Comparison of ENCODE assay signal across 8 cellular contexts in genomic region chr12:26434299-26434915, GRCh38.
A peak's percentile ranks its signal among the peaks of the same experiment; 100 is the strongest.
DNase-seq lines count a peak whose midpoint lies in the region; ATAC-seq and TF ChIP-seq lines count a peak whose summit lies in the region.

No MANE protein-coding gene starts in this region.

- no peaks in the 10 kb centered on the region for H3K27me3 ChIP-seq in ascending aorta
- no peaks in the 10 kb centered on the region for H3K27me3 ChIP-seq in testis

- 81 to 89% methylated on average over 2 of the region's 2 CpGs for WGBS in testis, 2 donors

- peaks cover 0 to 9% of the 10 kb centered on the region in 2 donors for H3K36me3 ChIP-seq in ascending aorta
- H3K36me3 ChIP-seq in testis (ENCODE audit: low read depth, missing control alignments) = no peaks in the 10 kb centered on the region

- H3K9me3 ChIP-seq in ascending aorta (no peaks in the 10 kb centered on the region), testis (no peaks in the 10 kb centered on the region)

- TF ChIP-seq CTCF in ascending aorta (IDR thresholded peaks at IDR 0.05) (peak; percentile 49 to 71 (median 59)), testis (IDR thresholded peaks at IDR 0.05) (peak; percentile 47 to 74 (median 58))

- no peak for TF ChIP-seq POLR2A in testis (IDR thresholded peaks at IDR 0.05)

- H3K4me1 ChIP-seq in ascending aorta (no peaks in the 10 kb centered on the region), testis (no peaks in the 10 kb centered on the region)

- ATAC-seq in HG02852 (IDR thresholded peaks at IDR 0.05; ENCODE audit: unreplicated experiment) = peak; percentile 52
- ATAC-seq in GM21529 (IDR thresholded peaks at IDR 0.05; ENCODE audit: unreplicated experiment) = no peak

- intact Hi-C loops in ascending aorta (cut with DNase I) = no loop called here
- intact Hi-C loops in testis (cut with DNase I; ENCODE audit: low total_unique reads) = no loop called here

- H3K4me3 ChIP-seq in ascending aorta (no peak overlapping the region), testis (no peak overlapping the region)

- DNase-seq in NCI-H524 (lab: John Stamatoyannopoulos, UW) = peak; percentile 51 to 74
- DNase-seq in NCI-H524 treated with DMSO at 0.1 percent for 48 hours (lab: John Stamatoyannopoulos, UW) = no peak
- DNase-seq in NCI-H446 treated with DMSO at 0.1 percent for 48 hours (lab: John Stamatoyannopoulos, UW) = peak; percentile 75
- no peak for DNase-seq in ascending aorta (ENCODE audit: low spot score in 2 of 2)
- DNase-seq in iPS-NIHi7 (ENCODE audit: extremely low spot score) = peak; percentile 71
- DNase-seq in testis = peak; percentile 37

- H3K27ac ChIP-seq in ascending aorta (no peak overlapping the region), testis (no peak overlapping the region)

Comparison
In these comparisons a context has a peak if more than half of its experiments do, and no peak if none do; other contexts are left out.
1. DNase-seq: peak in NCI-H524 (2 of 2), NCI-H446 treated with DMSO at 0.1 percent for 48 hours (single experiment), iPS-NIHi7 (single experiment) and testis (single experiment); none in NCI-H524 treated with DMSO at 0.1 percent for 48 hours (single experiment) and ascending aorta (0 of 2).